7 cellular contexts compared by ENCODE assay signal in genomic region chr16:73956592-73957495, GRCh38.
A peak's percentile ranks its signal among the peaks of the same experiment; 100 is the strongest.
DNase-seq lines count a peak whose midpoint lies in the region; ATAC-seq and TF ChIP-seq lines count a peak whose summit lies in the region.

No MANE protein-coding gene starts in this region.

- ATAC-seq in HG02610 (IDR thresholded peaks at IDR 0.05; ENCODE audit: unreplicated experiment): peak; percentile 41
- peak in 3 of 8 donors; percentile 44 to 61 (median 54) for ATAC-seq in heart right ventricle

- H3K4me1 ChIP-seq in heart right ventricle: peaks cover 0 to 5% (median 0%) of the 10 kb centered on the region in 9 donors

- peaks cover 0 to 3% (median 0%) of the 10 kb centered on the region in 11 donors for H3K9me3 ChIP-seq in heart right ventricle

- peaks cover 0 to 12% (median 0%) of the 10 kb centered on the region in 7 donors for H3K27me3 ChIP-seq in heart right ventricle

- no peak overlapping the region for H3K4me3 ChIP-seq in heart right ventricle

- 38 to 43% methylated on average over 10 of the region's 10 CpGs for WGBS in heart right ventricle, 2 donors

- H3K36me3 ChIP-seq in heart right ventricle: no peaks in the 10 kb centered on the region

- no peak overlapping the region for H3K27ac ChIP-seq in heart right ventricle

- TF ChIP-seq CTCF in heart right ventricle (IDR thresholded peaks at IDR 0.05): peak; percentile 58 to 88 (median 82)

- intact Hi-C loops in heart right ventricle (cut with DNase I): loop anchor here in 6 of 10 donors (5.0 to 10.0 kb wide), 5 partner anchors 72 to 1830 kb away; no protein-coding TSS in a partner anchor

- DNase-seq in GF-D8 (lab: John Stamatoyannopoulos, UW) (peak; percentile 9), NCI-H526 treated with DMSO at 0.1 percent for 48 hours (lab: John Stamatoyannopoulos, UW) (peak; percentile 3), heart right ventricle (peak; percentile 21 to 56), renal cortical epithelial cell (ENCODE audit: low read depth) (peak; percentile 46), cerebellar nuclear complex (lab: John Stamatoyannopoulos, UW) (no peak)
- DNase-seq in activated naive CD4-positive, alpha-beta T cell treated with anti-CD3 and anti-CD28 coated beads, Interleukin-2, amount 50 U/mL, for 16 hours: peak; percentile 19

Comparison
In these comparisons a context has a peak if more than half of its experiments do, and no peak if none do; other contexts are left out.
1. DNase-seq: peak in GF-D8 (single experiment), NCI-H526 treated with DMSO at 0.1 percent for 48 hours (single experiment), activated naive CD4-positive, alpha-beta T cell treated with anti-CD3 and anti-CD28 coated beads, Interleukin-2, amount 50 U/mL, for 16 hours (single experiment), heart right ventricle (2 of 2) and renal cortical epithelial cell (single experiment); none in cerebellar nuclear complex (0 of 2).